8 cellular contexts compared by ENCODE assay signal in genomic region chr2:55961318-55961911, GRCh38. TPM values are rescaled to one million over a fixed set of nuclear protein-coding genes. Genes with fewer than 3 reads are reported as not detected.
DNase-seq lines count a peak whose midpoint lies in the region; ATAC-seq and TF ChIP-seq lines count a peak whose summit lies in the region.

No MANE protein-coding gene starts in this region.

- H3K4me3 ChIP-seq in coronary artery (peak overlapping the region; percentile 43), muscle layer of duodenum (ENCODE audit: low read depth in 1 of 2, low read length in 2 of 2) (no peak overlapping the region)

- H3K9me3 ChIP-seq in muscle layer of duodenum (ENCODE audit: control insufficient read depth in 1 of 2, low read length in 2 of 2) (no peaks in the 10 kb centered on the region), T-helper 17 cell (ENCODE audit: control insufficient read depth, low read length, poor library complexity, severe bottlenecking) (no peaks in the 10 kb centered on the region)

- H3K4me3 Mint-ChIP-seq in T-helper 17 cell: no peak overlapping the region

- no peaks in the 10 kb centered on the region for H3K36me3 Mint-ChIP-seq in T-helper 17 cell (ENCODE audit: low read depth)

- DNase-seq in ELR (ENCODE audit: low read depth) (peak; percentile 77), NOMO-1 treated with DMSO at 0.1 percent for 48 hours (lab: John Stamatoyannopoulos, UW; ENCODE audit: unreplicated experiment) (peak; percentile 41), coronary artery (ENCODE audit: low spot score) (no peak), activated gamma-delta T cell (lab: John Stamatoyannopoulos, UW) (no peak), T-helper 17 cell (no peak)

- H3K27me3 ChIP-seq in muscle layer of duodenum (ENCODE audit: low read depth, low read length): no peaks in the 10 kb centered on the region

- ATAC-seq in HG02623 (IDR thresholded peaks at IDR 0.05; ENCODE audit: unreplicated experiment) (peak; percentile 64), GM21825 (IDR thresholded peaks at IDR 0.05; ENCODE audit: unreplicated experiment) (no peak), T-helper 17 cell (no peak)

- H3K4me1 ChIP-seq in muscle layer of duodenum (ENCODE audit: control insufficient read depth in 1 of 2, insufficient read depth in 2 of 2, low read length in 2 of 2): no peaks in the 10 kb centered on the region

- no peaks in the 10 kb centered on the region for H3K36me3 ChIP-seq in muscle layer of duodenum (ENCODE audit: control insufficient read depth in 1 of 2, insufficient read depth in 2 of 2, low read length in 2 of 2)

- H3K27ac ChIP-seq in coronary artery: no peak overlapping the region
- peak overlapping the region; percentile 1 for H3K27ac ChIP-seq in muscle layer of duodenum (ENCODE audit: low read length)

- H3K27me3 Mint-ChIP-seq in T-helper 17 cell: peaks cover 10% of the 10 kb centered on the region

- no peaks in the 10 kb centered on the region for H3K4me1 Mint-ChIP-seq in T-helper 17 cell

- H3K27ac Mint-ChIP-seq in T-helper 17 cell: no peak overlapping the region

- peak; percentile 62 for TF ChIP-seq CTCF in coronary artery (IDR thresholded peaks at IDR 0.05)

RNA-seq across cellular contexts. Expression of gene EFEMP1, which starts 37.8 kb away (rescaled TPM):
- not detected for total RNA-seq in T-helper 17 cell

Comparison
In these comparisons a context has a peak if more than half of its experiments do, and no peak if none do; other contexts are left out.
1. DNase-seq: peak in ELR (single experiment) and NOMO-1 treated with DMSO at 0.1 percent for 48 hours (single experiment); none in coronary artery (single experiment), activated gamma-delta T cell (single experiment) and T-helper 17 cell (0 of 3).